In the genomic region with DNA sequence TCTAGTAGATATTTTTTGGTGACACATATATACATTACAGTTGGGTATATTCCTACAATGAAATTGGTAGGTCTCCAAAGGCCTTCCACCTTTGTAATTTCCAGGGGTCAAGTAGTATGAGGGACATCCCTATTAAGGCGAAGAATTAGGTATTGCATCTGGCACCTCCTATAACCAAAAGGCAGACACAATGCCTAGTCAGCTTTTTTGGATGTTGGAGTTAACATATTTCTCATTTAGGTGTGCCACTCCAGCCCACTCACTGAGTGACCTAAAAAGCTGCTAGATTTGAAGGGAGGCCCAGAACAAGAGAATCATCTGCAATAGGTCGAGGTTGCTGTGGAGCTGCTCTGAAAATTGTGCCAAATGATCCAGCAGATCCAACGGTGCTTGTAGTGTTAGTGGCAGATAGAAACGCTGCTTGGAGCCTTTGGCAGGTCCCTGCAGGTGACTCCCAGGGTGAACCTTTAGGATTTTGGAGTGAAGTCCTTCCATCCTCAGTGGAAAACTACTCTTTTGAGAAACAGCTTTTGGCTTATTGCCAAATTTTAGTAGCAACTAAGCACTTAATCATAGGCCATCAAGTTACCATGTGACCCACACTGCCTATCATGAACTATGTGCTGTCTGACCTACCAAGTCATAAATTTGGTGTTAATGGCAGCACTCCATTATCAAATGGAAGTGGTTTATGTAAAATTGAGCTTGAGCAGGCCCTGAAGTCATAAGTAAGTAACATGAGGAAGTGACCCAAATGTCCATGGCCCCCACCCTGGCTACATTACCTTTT, we compare ENCODE assay signal across 18 cellular contexts. TPM values are rescaled to one million over a fixed set of nuclear protein-coding genes. Genes with fewer than 3 reads are reported as not detected.
A peak's percentile ranks its signal among the peaks of the same experiment; 100 is the strongest.
DNase-seq lines count a peak whose midpoint lies in the region; ATAC-seq, FAIRE-seq and TF ChIP-seq lines count a peak whose summit lies in the region.
"Had no signal": no experiment of that assay in that cellular context is flagged by ENCODE, and none has a peak within 500 bp of the region (broad histone marks: within the 10 kb centered on the region; RNA-seq: fewer than 3 reads in every experiment).

No MANE protein-coding gene starts in this region.

- H2AK5ac ChIP-seq in H1 (ENCODE audit: low read depth, low read length): no peak overlapping the region

- no peak for TF ChIP-seq RAD21 in A549 (conservative IDR thresholded peaks at IDR 0.05 in 1 of 2, IDR thresholded peaks at IDR 0.05 in 1 of 2)
- TF ChIP-seq RAD21 in H1 (IDR thresholded peaks at IDR 0.05 in 1 of 2, conservative IDR thresholded peaks at IDR 0.05 in 1 of 2; ENCODE audit: low read depth in 2 of 2, low read length in 2 of 2): no peak

- H3K27ac ChIP-seq in A549 (no peak overlapping the region), H1 (ENCODE audit: low read depth, low read length) (no peak overlapping the region)
- H3K27ac ChIP-seq: RWPE1, SJCRH30 had no signal

- no peak overlapping the region for H2BK20ac ChIP-seq in H1 (ENCODE audit: low read length)

- no peak overlapping the region for H2AFZ ChIP-seq in H1 (ENCODE audit: low read length)

- no peaks in the 10 kb centered on the region for H3K79me1 ChIP-seq in H1 (ENCODE audit: low read depth, low read length)

- H3K79me2 ChIP-seq in H1 (ENCODE audit: control insufficient read depth in 1 of 2, insufficient read depth in 2 of 2, low read length in 2 of 2): no peaks in the 10 kb centered on the region

- 72% methylated on average over 4 of the region's 4 CpGs for WGBS in A549 (ENCODE audit: missing lambda C conversion rate)
- WGBS in H1 (ENCODE audit: extremely low coverage in 1 of 2, insufficient coverage in 1 of 2, insufficient read length in 1 of 2, insufficient replicate concordance in 2 of 2, low coverage in 1 of 2, low lambda C conversion rate in 2 of 2, missing lambda C conversion rate in 1 of 2), 2 experiments: 90% methylated on average over 4 of the region's 4 CpGs; no CpG with 5 or more reads in 1 of the 2 experiments

- no peak overlapping the region for H2BK15ac ChIP-seq in H1 (ENCODE audit: low read length)

- CTCF ChIA-PET in A549 (lab: Yijun Ruan, JAX): interaction anchor here (1.4 to 1.5 kb wide), 2 partner anchors 10 to 195 kb away, joined by 4 to 5 read pairs; no protein-coding TSS in a partner anchor
- CTCF ChIA-PET in H1 (lab: Charles Lee; ENCODE audit: partially characterized antibody): interaction anchor here (1.0 to 6.7 kb wide), 5 partner anchors 9 to 574 kb away, joined by 3 to 157 read pairs (median 9); partner anchors contain the start of genes ACSL6 and IL3

- H2BK120ac ChIP-seq in H1 (replicated peaks; ENCODE audit: low read depth, low read length): no peak overlapping the region

- H3K27me3 ChIP-seq in H1 (replicated peaks in 1 of 4; ENCODE audit: control insufficient read depth in 3 of 4, extremely low read depth in 1 of 4, insufficient read depth in 3 of 4, low read length in 3 of 4): no peaks in the 10 kb centered on the region
- H3K27me3 ChIP-seq: SJCRH30 had no signal

- no peak overlapping the region for H3K56ac ChIP-seq in H1 (replicated peaks; ENCODE audit: insufficient read length, low read depth, low read length)

- peaks cover 5% of the 10 kb centered on the region; the same call in 1 of the 3 replicates for H3K4me1 ChIP-seq in A549
- 0 out of 7 replicates have a peak, but pooled peaks cover 0 to 2% (median 0%) of the 10 kb centered on the region in 4 experiments for H3K4me1 ChIP-seq in H1 (replicated peaks in 1 of 4; ENCODE audit: control insufficient read depth in 3 of 4, insufficient read depth in 4 of 4, low read length in 3 of 4)
- H3K4me1 ChIP-seq: SJCRH30 had no signal

- TF ChIP-seq CTCF in A549 (IDR thresholded peaks at IDR 0.05) (no peak), H1 (IDR thresholded peaks at IDR 0.05; ENCODE audit: control extremely low read depth in 1 of 3, insufficient read depth in 1 of 3, low read depth in 1 of 3, low read length in 3 of 3) (no peak)

- H3K4ac ChIP-seq in H1 (replicated peaks; ENCODE audit: insufficient read length, low read depth, low read length): no peak overlapping the region

- H3K4me3 ChIP-seq in A549 (no peak overlapping the region), H1 (ENCODE audit: extremely low read depth in 1 of 4, insufficient read depth in 2 of 4, low read depth in 3 of 4, low read length in 4 of 4) (no peak overlapping the region)
- H3K4me3 ChIP-seq: SJCRH30 had no signal

- no peak overlapping the region for H3K9ac ChIP-seq in H1 (replicated peaks in 1 of 4; ENCODE audit: extremely low read depth in 1 of 4, low read depth in 3 of 4, low read length in 3 of 4)

- TF ChIP-seq POLR2A in A549 (IDR thresholded peaks at IDR 0.05; ENCODE audit: low read length) (no peak), H1 (IDR thresholded peaks at IDR 0.05; ENCODE audit: control extremely low read depth in 1 of 2, low read depth in 2 of 2, low read length in 2 of 2) (no peak)

- H4K20me1 ChIP-seq in H1 (replicated peaks in 1 of 2; ENCODE audit: control insufficient read depth in 1 of 2, insufficient read depth in 2 of 2, low read length in 2 of 2): no peaks in the 10 kb centered on the region

- no peak overlapping the region for H3K14ac ChIP-seq in H1 (ENCODE audit: insufficient read length)

- H3K4me2 ChIP-seq in A549: no peak overlapping the region
- no peak overlapping the region for H3K4me2 ChIP-seq in H1 (ENCODE audit: insufficient read depth in 1 of 2, low read depth in 2 of 2, low read length in 2 of 2)

- TF ChIP-seq EP300 in A549 (IDR thresholded peaks at IDR 0.05): no peak
- no peak for TF ChIP-seq EP300 in H1 (IDR thresholded peaks at IDR 0.05; ENCODE audit: borderline replicate concordance in 1 of 2, low read depth in 2 of 2, low read length in 2 of 2)

- DNase-seq in A549 (ENCODE audit: low read depth in 1 of 2, low spot score in 1 of 2) (no peak), ELR (ENCODE audit: low read depth) (peak; percentile 12), M059J (ENCODE audit: low read depth) (peak; percentile 18), H1 (ENCODE audit: low read depth in 1 of 2, low spot score in 2 of 2) (no peak), AG08395 (ENCODE audit: low spot score) (no peak), mesenteric fat pad (ENCODE audit: low spot score) (no peak)
- DNase-seq in stimulated activated CD4-positive, alpha-beta T cell treated with anti-CD3 and anti-CD28 coated beads, Interleukin-2, amount 100 ng/mL, for 48 hours: no peak
- DNase-seq: Calu3; CD4-positive, alpha-beta memory T cell; NCI-H1436; NCI-H2029; NCI-H524; NK-92 treated with Interleukin-12 subunit alpha and Interleukin-12 subunit beta, amount 100 ng/mL, for 24 hours; SJCRH30; T-helper 2 cell had no signal

- FAIRE-seq in A549 (lab: Jason Lieb, UNC) (no peak), H1 (lab: Jason Lieb, UNC) (no peak)
- FAIRE-seq: G401.6 had no signal

- no peak overlapping the region for H4K8ac ChIP-seq in H1 (ENCODE audit: extremely low read depth, insufficient read depth, low read length)

- ATAC-seq in A549 (no peak), HG03159 (IDR thresholded peaks at IDR 0.05; ENCODE audit: unreplicated experiment) (no peak)

- H3K18ac ChIP-seq in H1 (ENCODE audit: extremely low read depth, low read length): no peak overlapping the region

- H3K23ac ChIP-seq in H1 (ENCODE audit: insufficient read length): no peak overlapping the region

- no peak overlapping the region for H4K5ac ChIP-seq in H1 (ENCODE audit: insufficient read length, low read depth, low read length)

- H3K36me3 ChIP-seq in H1 (ENCODE audit: control insufficient read depth in 2 of 4, insufficient read depth in 4 of 4, low read length in 3 of 4): no peaks in the 10 kb centered on the region
- H3K36me3 ChIP-seq: SJCRH30 had no signal

- H3K9me3 ChIP-seq in A549: no peaks in the 10 kb centered on the region
- no peaks in the 10 kb centered on the region for H3K9me3 ChIP-seq in H1 (ENCODE audit: insufficient read depth in 2 of 2, low read depth in 1 of 2, low read length in 1 of 2)
- H3K9me3 ChIP-seq: SJCRH30 had no signal

- POLR2A ChIA-PET in A549 (lab: Yijun Ruan, JAX) (no interaction called here), H1 (lab: Charles Lee; ENCODE audit: partially characterized antibody) (no interaction called here)

- H4K91ac ChIP-seq in H1 (replicated peaks; ENCODE audit: insufficient read length, low read length): no peak overlapping the region

- no peak overlapping the region for H2BK12ac ChIP-seq in H1 (ENCODE audit: low read depth, low read length)

- no peaks in the 10 kb centered on the region for H3K23me2 ChIP-seq in H1 (ENCODE audit: low read depth, low read length)

- H2BK5ac ChIP-seq in H1 (ENCODE audit: low read depth, low read length): no peak overlapping the region

TF ChIP-seq in A549, 52 proteins besides CTCF, POLR2A, EP300 and RAD21 (continues in another document):
- peak; percentile 91 for TF ChIP-seq MAFK (IDR thresholded peaks at IDR 0.05; ENCODE audit: partially characterized antibody)

TF ChIP-seq in H1, 55 proteins besides CTCF, POLR2A, EP300 and RAD21:
- no peak for TF ChIP-seq SP4 (IDR thresholded peaks at IDR 0.05; ENCODE audit: low read length)
- TF ChIP-seq MAFK (IDR thresholded peaks at IDR 0.05; ENCODE audit: low read depth, low read length): 0 out of 2 replicates have a peak, but pooled peaks have one; percentile 34
- no peak for TF ChIP-seq SRF (IDR thresholded peaks at IDR 0.05; ENCODE audit: low read depth, low read length)
- no peak for TF ChIP-seq RXRA (IDR thresholded peaks at IDR 0.05; ENCODE audit: insufficient read depth, low read depth, low read length)
- no peak for TF ChIP-seq PHF8 (conservative IDR thresholded peaks at IDR 0.05; ENCODE audit: low read depth, low read length)

RNA-seq across cellular contexts. Expression of gene FNIP1, which starts 15.7 kb away (rescaled TPM):
- polyA plus RNA-seq in A549 (2011; rRNA removed): 9.6 and 10.2 TPM in 2 replicates
- 2.5 TPM in 2 replicates for polyA plus RNA-seq in A549 (2012; cell fraction: cytosol; rRNA removed)
- polyA plus RNA-seq in A549 (2012; cell fraction: nucleus; rRNA removed): 5.1 and 7.1 TPM in 2 replicates
- polyA plus RNA-seq in A549 (2017; fragmentation: RNase III; extraction: RNeasy Plus Mini Kit Qiagen cat#74134 plus additional on column Dnase treatment): 5.7 to 7.5 TPM (median 6.7 TPM) in 3 replicates
- polyA minus RNA-seq in A549 (2011; rRNA and poly(A)+ RNA removed): 13.9 and 14.2 TPM in 2 replicates
- 20.1 and 26.4 TPM in 2 replicates for total RNA-seq in M059J (2014; rRNA removed; shearing (Covaris generic))
- total RNA-seq in H1 (2021; fragmentation: NEBNext Ultra II Directional; extraction: Animal tissue kit (Norgen Biotek cat#: 25700)): 17.1 and 17.3 TPM in 2 replicates
- polyA plus RNA-seq in H1 (2011; rRNA removed): 2.8 and 3.5 TPM in 2 replicates
- polyA plus RNA-seq in H1 (2011; cell fraction: cytosol; rRNA removed): 3.7 TPM
- polyA plus RNA-seq in H1 (2011; cell fraction: nucleus; rRNA removed): 6.1 TPM
- polyA plus RNA-seq in H1 (2012, experiment 1 of 2): 3.5 to 7.1 TPM (median 4.4 TPM) in 4 replicates
- 0.50 TPM for polyA plus RNA-seq in H1 (2012, experiment 2 of 2)
- 7.6 TPM for polyA plus RNA-seq in H1 (2013, experiment 1 of 2)
- 7.2 TPM for polyA plus RNA-seq in H1 (2013, experiment 2 of 2)
- 21.3 and 30.7 TPM in 2 replicates for polyA minus RNA-seq in H1 (2011; rRNA and poly(A)+ RNA removed)
- 10.1 TPM for polyA minus RNA-seq in H1 (2011; cell fraction: cytosol; rRNA and poly(A)+ RNA removed)
- polyA minus RNA-seq in H1 (2011; cell fraction: nucleus; rRNA and poly(A)+ RNA removed): 34.6 TPM
- total RNA-seq in mesenteric fat pad: 47.6 TPM

Comparison
In these comparisons a context has a peak if more than half of its experiments do, and no peak if none do; other contexts are left out.
1. DNase-seq: peak in ELR (single experiment) and M059J (single experiment); none in A549 (0 of 2), H1 (0 of 2), AG08395 (single experiment), stimulated activated CD4-positive, alpha-beta T cell treated with anti-CD3 and anti-CD28 coated beads, Interleukin-2, amount 100 ng/mL, for 48 hours (0 of 2) and mesenteric fat pad (single experiment).
2. Of the 18 proteins assayed by ChIP-seq in both H1 and A549: peak only in H1: none; only in A549: none; in both: MAFK; in neither: 17.